Comparison of ENCODE assay signal across 8 cellular contexts in genomic region chr2:44981714-44982108, GRCh38. TPM values are rescaled to one million over a fixed set of nuclear protein-coding genes. Genes with fewer than 3 reads are reported as not detected.
DNase-seq lines count a peak whose midpoint lies in the region; ATAC-seq and TF ChIP-seq lines count a peak whose summit lies in the region.

No MANE protein-coding gene starts in this region.

- TF ChIP-seq CTCF in AG10803 (conservative IDR thresholded peaks at IDR 0.05; ENCODE audit: low read length) = peak; percentile 89

- DNase-seq in AG10803 (ENCODE audit: low read depth) (peak; percentile 69), H4 (ENCODE audit: low spot score) (peak; percentile 66), NCI-H345 treated with DMSO at 0.1 percent for 48 hours (lab: John Stamatoyannopoulos, UW; ENCODE audit: unreplicated experiment) (peak; percentile 73), left kidney (ENCODE audit: low read depth, low spot score) (peak; percentile 94)
- peak; percentile 40 for DNase-seq in central memory CD4-positive, alpha-beta T cell
- DNase-seq in stimulated activated CD4-positive, alpha-beta T cell treated with anti-CD3 and anti-CD28 coated beads, Interleukin-2, amount 100 ng/mL, for 4 hours (ENCODE audit: low read depth) = peak; percentile 43

- ATAC-seq in activated CD4-positive, CD25-positive, alpha-beta regulatory T cell treated with anti-CD3 and anti-CD28 coated beads, Interleukin-2, amount 50 U/mL, for 24 hours = peak; percentile 48 to 56
- no peak for ATAC-seq in HG03520 (IDR thresholded peaks at IDR 0.05; ENCODE audit: unreplicated experiment)

- no peak overlapping the region for H3K4me3 ChIP-seq in AG10803 (ENCODE audit: low read length)

RNA-seq across cellular contexts. Expression of gene SIX2, which starts 27.5 kb away (rescaled TPM):
- total RNA-seq in H4 (2014; rRNA removed; shearing (Covaris generic)) = 0.06 and 0.52 TPM in 2 replicates

RNA-seq across cellular contexts. Expression of gene SIX3, which starts 40.2 kb away (rescaled TPM):
- total RNA-seq in H4 (2014; rRNA removed; shearing (Covaris generic)) = not detected in 2 replicates

Comparison
In these comparisons a context has a peak if more than half of its experiments do, and no peak if none do; other contexts are left out.
1. DNase-seq: peak in every context shown above with its lines; median percentile 94 in left kidney; 73 in NCI-H345 treated with DMSO at 0.1 percent for 48 hours; 69 in AG10803; 66 in H4; 43 in stimulated activated CD4-positive, alpha-beta T cell treated with anti-CD3 and anti-CD28 coated beads, Interleukin-2, amount 100 ng/mL, for 4 hours; 40 in central memory CD4-positive, alpha-beta T cell.